Comparison of ENCODE assay signal across 14 cellular contexts in genomic region chr14:55514819-55515470, GRCh38.
DNase-seq lines count a peak whose midpoint lies in the region; TF ChIP-seq lines count a peak whose summit lies in the region.
"Had no signal": no experiment of that assay in that cellular context is flagged by ENCODE, and none has a peak within 500 bp of the region (broad histone marks: within the 10 kb centered on the region; RNA-seq: fewer than 3 reads in every experiment).

No MANE protein-coding gene starts in this region.

- intact Hi-C loops in MCF 10A (cut with micrococcal nuclease) (no loop called here), breast epithelium (cut with DNase I; ENCODE audit: low total_unique reads) (no loop called here), spleen (cut with DNase I; ENCODE audit: low total_unique reads) (no loop called here), posterior vena cava (cut with DNase I) (no loop called here)

- H3K4me1 Mint-ChIP-seq in MCF 10A (ENCODE audit: insufficient read depth, unreplicated experiment) = peaks cover 11% of the 10 kb centered on the region

- peak; percentile 64 for DNase-seq in MCF 10A (ENCODE audit: unreplicated experiment)
- no peak for DNase-seq in breast epithelium (ENCODE audit: low spot score in 2 of 2)
- DNase-seq in astrocyte of the cerebellum (ENCODE audit: low read depth) = peak; percentile 83
- peak; percentile 73 to 91 for DNase-seq in lung microvascular endothelial cell (ENCODE audit: low read depth in 2 of 2)
- DNase-seq in ureter (ENCODE audit: low spot score) = no peak
- DNase-seq in NCI-H774 (lab: John Stamatoyannopoulos, UW) = no peak
- no peak for DNase-seq in spleen
- no peak for DNase-seq in posterior vena cava (ENCODE audit: low spot score)
- DNase-seq: 8988T, adrenal gland, GF-D8, kidney, ovary had no signal

- TF ChIP-seq CTCF in MCF 10A (IDR thresholded peaks at IDR 0.05; ENCODE audit: unreplicated experiment) (no peak), breast epithelium (IDR thresholded peaks at IDR 0.05) (no peak), astrocyte of the cerebellum (IDR thresholded peaks at IDR 0.05; ENCODE audit: low read depth, low read length, missing control alignments) (no peak), spleen (IDR thresholded peaks at IDR 0.05 in 8 of 11, conservative IDR thresholded peaks at IDR 0.05 in 3 of 11) (no peak)

- no peak overlapping the region for H3K4me3 ChIP-seq in breast epithelium
- no peak overlapping the region for H3K4me3 ChIP-seq in astrocyte of the cerebellum (ENCODE audit: low read depth, low read length)
- H3K4me3 ChIP-seq in spleen = no peak overlapping the region
- H3K4me3 ChIP-seq: adrenal gland, ovary had no signal

- POLR2A ChIA-PET in MCF 10A (lab: Yijun Ruan, JAX) = interaction anchor here (0.7 kb wide), 1 partner anchor 68 kb away, joined by 4 read pairs; no protein-coding TSS in a partner anchor

- no peaks in the 10 kb centered on the region for H3K27me3 ChIP-seq in breast epithelium
- H3K27me3 ChIP-seq in spleen (replicated peaks in 1 of 7) = no peaks in the 10 kb centered on the region
- H3K27me3 ChIP-seq: adrenal gland, ovary had no signal

- no peak overlapping the region for H3K4me3 Mint-ChIP-seq in MCF 10A (ENCODE audit: unreplicated experiment)
- H3K4me3 Mint-ChIP-seq: type B pancreatic cell had no signal

- no peak overlapping the region for H3K27ac ChIP-seq in breast epithelium
- H3K27ac ChIP-seq in spleen = no peak overlapping the region
- H3K27ac ChIP-seq: adrenal gland, ovary had no signal

- H3K9me3 Mint-ChIP-seq in MCF 10A (ENCODE audit: unreplicated experiment) = no peaks in the 10 kb centered on the region

- H3K36me3 ChIP-seq in breast epithelium (no peaks in the 10 kb centered on the region), spleen (no peaks in the 10 kb centered on the region)
- H3K36me3 ChIP-seq: adrenal gland, ovary had no signal

- TF ChIP-seq POLR2A in breast epithelium (IDR thresholded peaks at IDR 0.05) (no peak), spleen (IDR thresholded peaks at IDR 0.05) (no peak)

- WGBS in spleen, 5 donors = 91 to 94% (median 92%) methylated on average over 17 of the region's 17 CpGs

- BruUV-seq in MCF 10A (replicated peaks; lab: Mats Ljungman, UMichigan) = no TSS peak

- CTCF ChIA-PET in MCF 10A (lab: Yijun Ruan, JAX) = no interaction called here

- in situ Hi-C loops in astrocyte of the cerebellum (cut with HindIII; ENCODE audit: low sequenced_read_pairs) = no loop called here

- peak overlapping the region; percentile 7 for H3K27ac Mint-ChIP-seq in MCF 10A (ENCODE audit: low read depth, unreplicated experiment)
- H3K27ac Mint-ChIP-seq: type B pancreatic cell had no signal

- H3K36me3 Mint-ChIP-seq in MCF 10A (ENCODE audit: insufficient read depth, unreplicated experiment) = no peaks in the 10 kb centered on the region
- H3K36me3 Mint-ChIP-seq: type B pancreatic cell had no signal

- H3K4me1 ChIP-seq in breast epithelium (no peaks in the 10 kb centered on the region), spleen (no peaks in the 10 kb centered on the region)
- H3K4me1 ChIP-seq: adrenal gland had no signal

- no peaks in the 10 kb centered on the region for H3K9me3 ChIP-seq in breast epithelium
- peaks cover 0 to 6% (median 0%) of the 10 kb centered on the region in 8 donors for H3K9me3 ChIP-seq in spleen
- H3K9me3 ChIP-seq: adrenal gland, ovary had no signal

- H3K27me3 Mint-ChIP-seq in MCF 10A (ENCODE audit: insufficient read depth, unreplicated experiment) = no peaks in the 10 kb centered on the region
- H3K27me3 Mint-ChIP-seq: type B pancreatic cell had no signal

Comparison
In these comparisons a context has a peak if more than half of its experiments do, and no peak if none do; other contexts are left out.
1. DNase-seq: peak in MCF 10A (single experiment), astrocyte of the cerebellum (single experiment) and lung microvascular endothelial cell (2 of 2); none in breast epithelium (0 of 2), ureter (single experiment), NCI-H774 (single experiment), spleen (single experiment) and posterior vena cava (single experiment).